1 cellular context compared by ENCODE assay signal in genomic region chr5:138273834-138274188, GRCh38.
TF ChIP-seq lines count a peak whose summit lies in the region.

No MANE protein-coding gene starts in this region.

TF ChIP-seq in GM12878, 131 proteins besides CTCF, POLR2A, EP300 and RAD21:
- TF ChIP-seq ATF2 (IDR thresholded peaks at IDR 0.05; ENCODE audit: low read length) (no peak), ZNF592 (IDR thresholded peaks at IDR 0.05) (no peak), TBL1XR1 (IDR thresholded peaks at IDR 0.05; ENCODE audit: low read depth, low read length) (no peak)
